ENCODE assay signal across 9 cellular contexts in genomic region chr1:158149577-158150269, GRCh38. TPM values are rescaled to one million over a fixed set of nuclear protein-coding genes. Genes with fewer than 3 reads are reported as not detected.
DNase-seq lines count a peak whose midpoint lies in the region; ATAC-seq and FAIRE-seq lines count a peak whose summit lies in the region.
"Had no signal": no experiment of that assay in that cellular context is flagged by ENCODE, and none has a peak within 500 bp of the region (broad histone marks: within the 10 kb centered on the region; RNA-seq: fewer than 3 reads in every experiment).

No MANE protein-coding gene starts in this region.

- CTCF ChIA-PET in activated naive CD4-positive, alpha-beta T cell treated with anti-CD3 and anti-CD28 coated beads, Interleukin-2, amount 10 ng/mL, durations not matched to agents 7 days and 5 days (lab: Charles Lee): interaction anchor here (0.7 kb wide), 1 partner anchor 28 kb away, joined by 3 read pairs; no protein-coding TSS in a partner anchor

- peaks cover 15% of the 10 kb centered on the region for H3K27me3 Mint-ChIP-seq in activated naive CD4-positive, alpha-beta T cell treated with anti-CD3 and anti-CD28 coated beads, Interleukin-2, amount 10 ng/mL, durations not matched to agents 7 days and 5 days
- H3K27me3 Mint-ChIP-seq in stimulated activated naive CD8-positive, alpha-beta T cell treated with anti-CD3 and anti-CD28 coated beads, Interleukin-15, amount 100 ng/mL, for 72 hours: peaks cover 11% of the 10 kb centered on the region

- H3K9ac ChIP-seq in SK-N-MC (ENCODE audit: insufficient read length): peak overlapping the region; percentile 59
- H3K9ac ChIP-seq: BLaER1 had no signal

- H3K4me3 Mint-ChIP-seq in activated naive CD4-positive, alpha-beta T cell treated with anti-CD3 and anti-CD28 coated beads, Interleukin-2, amount 10 ng/mL, durations not matched to agents 7 days and 5 days: peak overlapping the region; percentile 87
- peak overlapping the region; percentile 88 to 93 for H3K4me3 Mint-ChIP-seq in stimulated activated naive CD8-positive, alpha-beta T cell treated with anti-CD3 and anti-CD28 coated beads, Interleukin-15, amount 100 ng/mL, for 72 hours

- H3K4me1 ChIP-seq in neuron (ENCODE audit: insufficient read depth, low read length): no peaks in the 10 kb centered on the region

- no peaks in the 10 kb centered on the region for H3K36me3 Mint-ChIP-seq in activated naive CD4-positive, alpha-beta T cell treated with anti-CD3 and anti-CD28 coated beads, Interleukin-2, amount 10 ng/mL, durations not matched to agents 7 days and 5 days

- peak overlapping the region; percentile 79 for H3K27ac Mint-ChIP-seq in activated naive CD4-positive, alpha-beta T cell treated with anti-CD3 and anti-CD28 coated beads, Interleukin-2, amount 10 ng/mL, durations not matched to agents 7 days and 5 days
- H3K27ac Mint-ChIP-seq in stimulated activated naive CD8-positive, alpha-beta T cell treated with anti-CD3 and anti-CD28 coated beads, Interleukin-15, amount 100 ng/mL, for 72 hours: peak overlapping the region; percentile 96 to 97

- ATAC-seq in stimulated activated naive CD8-positive, alpha-beta T cell treated with anti-CD3 and anti-CD28 coated beads, Interleukin-15, amount 100 ng/mL, for 72 hours: peak; percentile 95

- peak overlapping the region; percentile 47 for H3K4me3 ChIP-seq in Jurkat, Clone E6-1 (ENCODE audit: low read length)
- peak overlapping the region; percentile 78 for H3K4me3 ChIP-seq in SK-N-MC
- peak overlapping the region; percentile 30 for H3K4me3 ChIP-seq in neuron (ENCODE audit: low read length)
- H3K4me3 ChIP-seq: BLaER1 had no signal

- peaks cover 4% of the 10 kb centered on the region for H3K9me3 Mint-ChIP-seq in activated naive CD4-positive, alpha-beta T cell treated with anti-CD3 and anti-CD28 coated beads, Interleukin-2, amount 10 ng/mL, durations not matched to agents 7 days and 5 days
- peaks cover 7 to 14% of the 10 kb centered on the region in 2 donors for H3K9me3 Mint-ChIP-seq in stimulated activated naive CD8-positive, alpha-beta T cell treated with anti-CD3 and anti-CD28 coated beads, Interleukin-15, amount 100 ng/mL, for 72 hours

- DNase-seq in NCI-H1417 (lab: John Stamatoyannopoulos, UW): peak in 2 of 3 experiments; percentile 5 to 91
- no peak for DNase-seq in NCI-H1417 treated with DMSO at 0.1 percent for 48 hours (lab: John Stamatoyannopoulos, UW)
- peak; percentile 77 for DNase-seq in Jurkat, Clone E6-1 (ENCODE audit: low read depth, low spot score)
- peak; percentile 60 for DNase-seq in SK-N-MC (ENCODE audit: low read depth, low spot score)
- peak; percentile 71 for DNase-seq in activated naive CD4-positive, alpha-beta T cell treated with anti-CD3 and anti-CD28 coated beads, Interleukin-2, amount 10 ng/mL, durations not matched to agents 7 days and 5 days
- peak; percentile 59 to 80 for DNase-seq in frontal cortex (ENCODE audit: low spot score in 2 of 2)
- DNase-seq in stimulated activated naive CD8-positive, alpha-beta T cell treated with anti-CD3 and anti-CD28 coated beads, Interleukin-15, amount 100 ng/mL, for 72 hours: peak; percentile 70 to 86

- no peaks in the 10 kb centered on the region for H3K36me3 ChIP-seq in SK-N-MC (ENCODE audit: insufficient read depth, low read length)
- no peaks in the 10 kb centered on the region for H3K36me3 ChIP-seq in neuron (ENCODE audit: insufficient read depth, low read length)
- H3K36me3 ChIP-seq: BLaER1 had no signal

- H3K27me3 ChIP-seq in neuron (ENCODE audit: insufficient read depth, low read length): peaks cover 10% of the 10 kb centered on the region
- H3K27me3 ChIP-seq: BLaER1 had no signal

- peak overlapping the region; percentile 62 for H2AFZ ChIP-seq in neuron (ENCODE audit: low read depth, low read length)

- H3K27ac ChIP-seq in SK-N-MC: no peak overlapping the region
- H3K27ac ChIP-seq: BLaER1 had no signal

- peak; percentile 72 for FAIRE-seq in frontal cortex (lab: Jason Lieb, UNC)

- H3K4me1 Mint-ChIP-seq in activated naive CD4-positive, alpha-beta T cell treated with anti-CD3 and anti-CD28 coated beads, Interleukin-2, amount 10 ng/mL, durations not matched to agents 7 days and 5 days: peaks cover 22% of the 10 kb centered on the region
- H3K4me1 Mint-ChIP-seq in stimulated activated naive CD8-positive, alpha-beta T cell treated with anti-CD3 and anti-CD28 coated beads, Interleukin-15, amount 100 ng/mL, for 72 hours: peaks cover 22% of the 10 kb centered on the region

- H3K9me3 ChIP-seq in SK-N-MC (ENCODE audit: low read depth, low read length) (no peaks in the 10 kb centered on the region), neuron (ENCODE audit: low read length) (no peaks in the 10 kb centered on the region)
- H3K9me3 ChIP-seq: BLaER1 had no signal

RNA-seq across cellular contexts. Expression of gene CD1D, which starts 31.0 kb away (rescaled TPM):
- 32.5 TPM for polyA plus RNA-seq in Jurkat, Clone E6-1 (2012; ENCODE audit: insufficient read depth, insufficient read length)
- 0.41 TPM for total RNA-seq in frontal cortex
